1 cellular context compared by ENCODE assay signal in the genomic region with DNA sequence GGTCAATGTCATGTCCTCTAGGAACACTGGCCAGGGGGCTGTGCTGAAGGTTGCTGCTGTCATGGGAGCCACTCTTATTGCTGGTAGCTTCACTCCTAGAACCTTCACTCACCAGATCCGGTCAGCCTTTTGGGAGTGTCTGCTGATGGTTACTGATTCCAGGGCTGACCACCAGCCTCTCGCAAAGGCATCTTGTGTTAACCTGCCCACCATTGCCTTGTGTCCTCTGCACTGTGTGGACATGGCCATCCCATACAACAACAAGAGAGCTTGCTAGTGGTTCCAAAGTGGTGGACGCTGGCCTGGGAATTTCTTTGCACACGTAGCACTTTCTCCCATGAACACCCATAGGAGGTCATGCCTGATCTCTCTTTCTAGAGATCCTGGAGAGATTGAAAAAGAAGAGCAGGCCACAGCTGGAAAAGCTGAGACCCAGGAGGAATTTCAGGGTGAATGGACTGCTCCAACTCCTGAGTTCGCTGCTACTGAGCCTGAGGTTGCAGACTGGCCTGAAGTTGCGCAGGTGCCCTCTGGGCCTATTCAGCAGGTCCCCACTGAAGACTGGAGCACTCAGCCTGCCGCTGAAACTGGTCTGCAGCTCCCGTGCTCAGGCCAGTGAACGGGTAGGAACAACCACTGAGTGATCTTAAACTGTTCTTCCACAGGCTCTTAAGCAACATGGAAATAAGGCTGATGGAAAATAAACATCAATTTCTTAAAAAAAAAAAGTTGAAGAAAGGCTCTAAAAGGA.
TF ChIP-seq lines count a peak whose summit lies in the region.

No MANE protein-coding gene starts in this region.

TF ChIP-seq in HepG2, 621 proteins besides CTCF, POLR2A, EP300 and RAD21:
- TF ChIP-seq ZNF761 (CRISPR knock-in tag; conservative IDR thresholded peaks at IDR 0.05) (no peak), ZNF720 (CRISPR knock-in tag; IDR thresholded peaks at IDR 0.05) (no peak), ZFP37 (CRISPR knock-in tag; IDR thresholded peaks at IDR 0.05; ENCODE audit: borderline replicate concordance) (no peak), HCFC1 (IDR thresholded peaks at IDR 0.05; ENCODE audit: low read depth, low read length) (no peak)
